9 cellular contexts compared by ENCODE assay signal in the genomic region with DNA sequence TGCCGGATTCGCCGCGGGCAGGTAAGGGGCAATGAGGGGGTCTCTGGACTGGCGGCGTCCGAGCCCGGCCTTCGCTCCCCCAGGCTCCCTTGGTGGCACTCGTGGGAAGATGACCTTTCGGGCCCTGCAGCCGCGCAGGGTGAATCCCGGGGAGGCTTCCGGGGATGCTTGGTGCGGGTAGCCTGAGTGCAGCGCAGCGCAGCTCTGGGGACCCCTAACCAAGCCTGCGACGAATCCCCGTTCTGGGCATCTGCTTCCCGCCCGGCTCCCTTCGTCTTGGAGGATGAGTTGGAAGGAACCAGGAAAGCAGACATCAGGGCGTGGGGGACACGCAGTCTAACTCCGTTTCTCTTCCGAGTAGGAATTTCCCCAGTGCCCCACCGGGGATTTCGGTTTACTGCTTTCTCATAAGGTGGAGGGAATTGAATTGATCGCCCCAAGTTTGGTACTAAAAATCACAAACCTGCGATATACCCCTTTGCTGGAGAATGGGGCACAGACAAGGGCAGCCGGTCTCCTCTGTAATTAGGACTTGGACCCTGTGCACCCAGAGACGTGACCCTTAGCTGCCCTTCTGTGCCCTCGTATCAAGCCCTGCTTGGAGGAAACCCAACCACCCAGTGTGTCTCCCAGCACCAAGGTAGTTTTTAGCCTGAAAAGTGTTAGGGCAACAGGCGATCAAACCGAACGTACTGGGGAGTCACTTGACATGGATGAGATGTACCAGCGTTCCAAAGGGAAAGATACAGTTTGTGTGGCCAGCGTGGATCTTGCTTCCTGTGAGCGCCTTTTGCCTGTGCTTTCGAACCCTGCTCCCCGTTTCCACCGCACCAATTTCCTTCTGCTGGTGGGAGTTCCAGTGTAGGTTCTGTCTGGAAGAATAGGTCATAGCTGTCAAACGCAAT. TPM values are rescaled to one million over a fixed set of nuclear protein-coding genes. Genes with fewer than 3 reads are reported as not detected.
DNase-seq lines count a peak whose midpoint lies in the region; ATAC-seq, FAIRE-seq and TF ChIP-seq lines count a peak whose summit lies in the region.
"Had no signal": no experiment of that assay in that cellular context is flagged by ENCODE, and none has a peak within 500 bp of the region (broad histone marks: within the 10 kb centered on the region; RNA-seq: fewer than 3 reads in every experiment).

No MANE protein-coding gene starts in this region.

- no peaks in the 10 kb centered on the region for H3K9me3 ChIP-seq in ascending aorta
- H3K9me3 ChIP-seq in mesenchymal stem cell (ENCODE audit: control insufficient read depth, low read length): no peaks in the 10 kb centered on the region
- no peaks in the 10 kb centered on the region for H3K9me3 ChIP-seq in upper lobe of right lung

- H3K79me1 ChIP-seq in mesenchymal stem cell (replicated peaks; ENCODE audit: low read length, poor library complexity, severe bottlenecking): no peaks in the 10 kb centered on the region

- TF ChIP-seq POLR2A in GM12892 (IDR thresholded peaks at IDR 0.05; ENCODE audit: low read depth, low read length): no peak

- H3K9ac ChIP-seq in mesenchymal stem cell (ENCODE audit: low read length): no peak overlapping the region

- ATAC-seq in HG02852 (IDR thresholded peaks at IDR 0.05; ENCODE audit: unreplicated experiment) (peak; percentile 12), upper lobe of right lung (peak; percentile 19), GM19452 (IDR thresholded peaks at IDR 0.05; ENCODE audit: unreplicated experiment) (no peak)

- H2BK12ac ChIP-seq in mesenchymal stem cell (ENCODE audit: low read length in 2 of 2): peak overlapping the region in 1 of 2 experiments; percentile 54

- H3K27me3 ChIP-seq in ascending aorta (no peaks in the 10 kb centered on the region), mesenchymal stem cell (ENCODE audit: control insufficient read depth in 1 of 2, insufficient read depth in 1 of 2, low read length in 2 of 2) (peaks cover 18 to 75% of the 10 kb centered on the region in 2 experiments), upper lobe of right lung (peaks cover 44% of the 10 kb centered on the region)

- H3K4me3 ChIP-seq in ascending aorta (peak overlapping the region; percentile 59 to 73), mesenchymal stem cell (ENCODE audit: insufficient read depth in 1 of 2, low read depth in 1 of 2, low read length in 2 of 2) (peak overlapping the region; percentile 35 to 77), upper lobe of right lung (peak overlapping the region; percentile 54)

- H4K8ac ChIP-seq in mesenchymal stem cell (ENCODE audit: low read length): no peak overlapping the region

- H2BK120ac ChIP-seq in mesenchymal stem cell (ENCODE audit: low read depth, low read length): no peak overlapping the region

- H4K91ac ChIP-seq in mesenchymal stem cell (ENCODE audit: low read length): no peak overlapping the region

- H3K23ac ChIP-seq in mesenchymal stem cell (ENCODE audit: low read length in 2 of 2): peak overlapping the region in 1 of 2 experiments; percentile 98

- DNase-seq in GM12892 (ENCODE audit: insufficient read length): no peak
- DNase-seq in ascending aorta (ENCODE audit: low spot score in 2 of 2): no peak
- no peak for DNase-seq in mesenchymal stem cell
- DNase-seq in upper lobe of right lung: no peak
- DNase-seq in NCI-H2171 (lab: John Stamatoyannopoulos, UW): no peak
- DNase-seq in HK-2 (ENCODE audit: unreplicated experiment): no peak

- no peak for TF ChIP-seq CTCF in ascending aorta (IDR thresholded peaks at IDR 0.05)
- TF ChIP-seq CTCF in upper lobe of right lung (IDR thresholded peaks at IDR 0.05): no peak

- H3K36me3 ChIP-seq in ascending aorta (no peaks in the 10 kb centered on the region), mesenchymal stem cell (ENCODE audit: control insufficient read depth in 1 of 2, insufficient read depth in 2 of 2, low read depth in 1 of 2, low read length in 2 of 2) (no peaks in the 10 kb centered on the region), upper lobe of right lung (no peaks in the 10 kb centered on the region)

- FAIRE-seq in GM12892 (lab: Jason Lieb, UNC): peak; percentile 76

- no peak overlapping the region for H3K18ac ChIP-seq in mesenchymal stem cell (ENCODE audit: low read depth in 1 of 2, low read length in 2 of 2)

- H3K27ac ChIP-seq in ascending aorta (no peak overlapping the region), mesenchymal stem cell (ENCODE audit: low read length, poor library complexity, severe bottlenecking) (no peak overlapping the region), upper lobe of right lung (no peak overlapping the region)
- H3K27ac ChIP-seq: epithelial cell of prostate had no signal

- WGBS in mesenchymal stem cell: 54% methylated on average over 45 of the region's 45 CpGs

- H3K4me2 ChIP-seq in mesenchymal stem cell (ENCODE audit: low read length, poor library complexity, severe bottlenecking): peak overlapping the region; percentile 100

- peaks cover 6 to 9% of the 10 kb centered on the region in 2 donors for H3K4me1 ChIP-seq in ascending aorta
- H3K4me1 ChIP-seq in mesenchymal stem cell (ENCODE audit: control insufficient read depth, insufficient read depth, low read depth, low read length): peaks cover 8% of the 10 kb centered on the region
- peaks cover 11% of the 10 kb centered on the region for H3K4me1 ChIP-seq in upper lobe of right lung

- intact Hi-C loops in ascending aorta (cut with DNase I): loop anchor here (2.0 kb wide), 1 partner anchor 53 kb away; the partner anchor contains the start of gene MIR17HG
- intact Hi-C loops in upper lobe of right lung (cut with DNase I): no loop called here

- H2BK5ac ChIP-seq in mesenchymal stem cell (ENCODE audit: low read depth, low read length, poor library complexity, severe bottlenecking): no peak overlapping the region

- no peak overlapping the region for H2AK5ac ChIP-seq in mesenchymal stem cell (ENCODE audit: low read length, severe bottlenecking)

- peak overlapping the region; percentile 95 for H2AFZ ChIP-seq in mesenchymal stem cell (ENCODE audit: low read depth, low read length)

- H3K14ac ChIP-seq in mesenchymal stem cell (ENCODE audit: low read length in 2 of 2): peak overlapping the region in 1 of 2 experiments; percentile 95

- no peak overlapping the region for H2BK15ac ChIP-seq in mesenchymal stem cell (ENCODE audit: low read depth, poor library complexity, severe bottlenecking)

- H3K4ac ChIP-seq in mesenchymal stem cell (ENCODE audit: low read depth in 1 of 2, low read length in 2 of 2): no peak overlapping the region

RNA-seq across cellular contexts. Expression of gene GPC5, which starts 1.0 kb away (rescaled TPM):
- polyA plus RNA-seq in GM12892 (2012; ENCODE audit: missing spikeins): 2.7 TPM
- not detected for total RNA-seq in ascending aorta
- 0.40 TPM for polyA plus RNA-seq in mesenchymal stem cell (2013, experiment 1 of 2)
- 0.40 TPM for polyA plus RNA-seq in mesenchymal stem cell (2013, experiment 2 of 2)
- 8.1 TPM for total RNA-seq in upper lobe of right lung

RNA-seq across cellular contexts. Expression of gene MIR17HG, which starts 52.0 kb away (rescaled TPM):
- 8.7 TPM for polyA plus RNA-seq in GM12892 (2012; ENCODE audit: missing spikeins)
- total RNA-seq in ascending aorta (not detected), upper lobe of right lung (3.3 TPM)
- 0.10 TPM for polyA plus RNA-seq in mesenchymal stem cell (2013, experiment 1 of 2)
- 0.12 TPM for polyA plus RNA-seq in mesenchymal stem cell (2013, experiment 2 of 2)
